28 cellular contexts compared by ENCODE assay signal in genomic region chr7:151819826-151820225, GRCh38. TPM values are rescaled to one million over a fixed set of nuclear protein-coding genes. Genes with fewer than 3 reads are reported as not detected.
DNase-seq lines count a peak whose midpoint lies in the region; ATAC-seq, FAIRE-seq and TF ChIP-seq lines count a peak whose summit lies in the region.
"Had no signal": no experiment of that assay in that cellular context is flagged by ENCODE, and none has a peak within 500 bp of the region (broad histone marks: within the 10 kb centered on the region; RNA-seq: fewer than 3 reads in every experiment).

No MANE protein-coding gene starts in this region.

- CTCF ChIA-PET in PC-9 (lab: Charles Lee) = interaction anchor here (1.3 kb wide), 2 partner anchors 37 to 112 kb away, joined by 3 to 4 read pairs; no protein-coding TSS in a partner anchor

- H2AFZ ChIP-seq in GM23338 = no peak overlapping the region
- H2AFZ ChIP-seq in PC-9 = no peak overlapping the region

- peaks cover 22% of the 10 kb centered on the region for H3K4me1 Mint-ChIP-seq in GM23338
- H3K4me1 Mint-ChIP-seq in HFFc6 (ENCODE audit: low read depth) = no peaks in the 10 kb centered on the region
- H3K4me1 Mint-ChIP-seq: activated naive CD4-positive, alpha-beta T cell treated with anti-CD3 and anti-CD28 coated beads, Interleukin-2, amount 10 ng/mL, durations not matched to agents 7 days and 5 days had no signal

- peak overlapping the region; percentile 72; the same call in 1 of the 2 replicates for H3K27ac Mint-ChIP-seq in GM23338
- H3K27ac Mint-ChIP-seq in HFFc6 = no peak overlapping the region
- H3K27ac Mint-ChIP-seq: activated CD8-positive, alpha-beta T cell treated with anti-CD3 and anti-CD28 coated beads, Interleukin-2, amount 10 ng/mL, durations not matched to agents 7 days and 5 days; activated naive CD4-positive, alpha-beta T cell treated with anti-CD3 and anti-CD28 coated beads, Interleukin-2, amount 10 ng/mL, durations not matched to agents 7 days and 5 days had no signal

- whole genome bisulfite sequencing in spleen, 5 donors = 66 to 79% (median 74%) methylated on average over 9 of the region's 9 CpGs

- H3K9me3 Mint-ChIP-seq in GM23338 (no peaks in the 10 kb centered on the region), HFFc6 (no peaks in the 10 kb centered on the region)
- H3K9me3 Mint-ChIP-seq: activated naive CD4-positive, alpha-beta T cell treated with anti-CD3 and anti-CD28 coated beads, Interleukin-2, amount 10 ng/mL, durations not matched to agents 7 days and 5 days; activated T-helper 17 cell treated with anti-CD3 and anti-CD28 coated beads, Interleukin-2, amount 50 U/mL, for 72 hours had no signal

- H3K4me3 Mint-ChIP-seq in GM23338 (no peak overlapping the region), HFFc6 (no peak overlapping the region)
- H3K4me3 Mint-ChIP-seq: activated CD8-positive, alpha-beta T cell treated with anti-CD3 and anti-CD28 coated beads, Interleukin-2, amount 10 ng/mL, durations not matched to agents 7 days and 5 days; activated naive CD4-positive, alpha-beta T cell treated with anti-CD3 and anti-CD28 coated beads, Interleukin-2, amount 10 ng/mL, durations not matched to agents 7 days and 5 days; activated T-helper 17 cell treated with anti-CD3 and anti-CD28 coated beads, Interleukin-2, amount 50 U/mL, for 72 hours had no signal

- H3K9me2 ChIP-seq in GM23338 (ENCODE audit: insufficient read depth) = no peaks in the 10 kb centered on the region
- no peaks in the 10 kb centered on the region for H3K9me2 ChIP-seq in PC-9 (ENCODE audit: insufficient read depth)

- H3K9me3 ChIP-seq in PC-9 (ENCODE audit: insufficient read depth, low read depth) (no peaks in the 10 kb centered on the region), kidney (ENCODE audit: control insufficient read depth in 1 of 2, low read length in 2 of 2) (no peaks in the 10 kb centered on the region), spleen (no peaks in the 10 kb centered on the region)
- H3K9me3 ChIP-seq: BLaER1, MG63, SJCRH30, testis, vagina had no signal

- no peaks in the 10 kb centered on the region for H3K4me1 ChIP-seq in GM23338 (ENCODE audit: insufficient read depth)
- H3K4me1 ChIP-seq in PC-9 (replicated peaks; ENCODE audit: insufficient read depth) = peaks cover 24% of the 10 kb centered on the region
- H3K4me1 ChIP-seq in kidney (ENCODE audit: control insufficient read depth in 1 of 2, insufficient read depth in 1 of 2, low read depth in 1 of 2, low read length in 2 of 2) = peaks cover 14 to 23% of the 10 kb centered on the region in 2 donors
- H3K4me1 ChIP-seq in spleen = peaks cover 8 to 44% (median 20%) of the 10 kb centered on the region in 6 donors

- FAIRE-seq in kidney (lab: Jason Lieb, UNC) = no peak
- FAIRE-seq: RCC 7860 had no signal

- BruUV-seq in PC-9 (replicated peaks; lab: Mats Ljungman, UMichigan) = no TSS peak

- intact Hi-C loops in PC-9 (cut with micrococcal nuclease; ENCODE audit: unreplicated experiment) = loop anchor here (1.0 to 2.0 kb wide), 2 partner anchors 31 to 55 kb away; no protein-coding TSS in a partner anchor
- intact Hi-C loops in kidney (cut with DNase I) = no loop called here
- intact Hi-C loops in spleen (cut with DNase I; ENCODE audit: low total_unique reads) = no loop called here

- H3K27ac ChIP-seq in GM23338 (ENCODE audit: low read depth) (no peak overlapping the region), PC-9 (no peak overlapping the region), kidney (ENCODE audit: low read depth in 2 of 2, low read length in 2 of 2) (peak overlapping the region in 1 of 2 donors; percentile 38), spleen (no peak overlapping the region)
- H3K27ac ChIP-seq: BLaER1, brain microvascular endothelial cell, SJCRH30, testis, vagina had no signal

- H3F3A ChIP-seq in GM23338 (replicated peaks; ENCODE audit: low read depth) = no peaks in the 10 kb centered on the region
- peaks cover 20% of the 10 kb centered on the region for H3F3A ChIP-seq in PC-9 (ENCODE audit: insufficient read depth, low read depth)

- no peak for ATAC-seq in GM23338
- ATAC-seq in HG03280 (IDR thresholded peaks at IDR 0.05; ENCODE audit: unreplicated experiment) = no peak
- ATAC-seq: activated CD8-positive, alpha-beta T cell treated with anti-CD3 and anti-CD28 coated beads, Interleukin-2, amount 10 ng/mL, durations not matched to agents 7 days and 5 days; activated T-helper 17 cell treated with anti-CD3 and anti-CD28 coated beads, Interleukin-2, amount 50 U/mL, for 72 hours; stimulated activated naive CD8-positive, alpha-beta T cell treated with anti-CD3 and anti-CD28 coated beads, Interleukin-15, Interleukin-2, amounts not matched to agents 100 U/mL and 50 U/mL, for 24 hours had no signal

- H3K4me3 ChIP-seq in GM23338 (no peak overlapping the region), PC-9 (no peak overlapping the region), kidney (ENCODE audit: low read length in 2 of 2) (no peak overlapping the region), spleen (no peak overlapping the region)
- H3K4me3 ChIP-seq: BLaER1, MG63, SJCRH30, smooth muscle cell, testis, vagina had no signal

- H3K36me3 Mint-ChIP-seq in GM23338 (ENCODE audit: low read depth) (no peaks in the 10 kb centered on the region), HFFc6 (ENCODE audit: low read depth) (no peaks in the 10 kb centered on the region)
- H3K36me3 Mint-ChIP-seq: activated naive CD4-positive, alpha-beta T cell treated with anti-CD3 and anti-CD28 coated beads, Interleukin-2, amount 10 ng/mL, durations not matched to agents 7 days and 5 days had no signal

- TF ChIP-seq CTCF in GM23338 (conservative IDR thresholded peaks at IDR 0.05; ENCODE audit: low read depth in 2 of 2) (no peak), PC-9 (conservative IDR thresholded peaks at IDR 0.05) (no peak), kidney (IDR thresholded peaks at IDR 0.05; ENCODE audit: borderline replicate concordance, extremely low read depth, insufficient read depth) (no peak), spleen (IDR thresholded peaks at IDR 0.05 in 8 of 11, conservative IDR thresholded peaks at IDR 0.05 in 3 of 11) (no peak), HFFc6 (IDR thresholded peaks at IDR 0.05) (no peak)

- H3K27me3 Mint-ChIP-seq in GM23338 (ENCODE audit: insufficient read depth, low read depth, poor library complexity) (peaks cover 12% of the 10 kb centered on the region), HFFc6 (ENCODE audit: insufficient read depth) (peaks cover 43% of the 10 kb centered on the region)
- H3K27me3 Mint-ChIP-seq: activated naive CD4-positive, alpha-beta T cell treated with anti-CD3 and anti-CD28 coated beads, Interleukin-2, amount 10 ng/mL, durations not matched to agents 7 days and 5 days; activated T-helper 17 cell treated with anti-CD3 and anti-CD28 coated beads, Interleukin-2, amount 50 U/mL, for 72 hours had no signal

- no peak for TF ChIP-seq POLR2A in spleen (IDR thresholded peaks at IDR 0.05)

- DNase-seq in GM23338 (ENCODE audit: low spot score) (no peak), PC-9 (no peak), kidney (peak; percentile 23), spleen (peak; percentile 37), HFFc6 (no peak), cerebellar nuclear complex (lab: John Stamatoyannopoulos, UW) (no peak)
- DNase-seq: activated CD8-positive, alpha-beta T cell treated with anti-CD3 and anti-CD28 coated beads, Interleukin-2, amount 10 ng/mL, durations not matched to agents 7 days and 5 days; activated naive CD4-positive, alpha-beta T cell treated with anti-CD3 and anti-CD28 coated beads, Interleukin-2, amount 10 ng/mL, durations not matched to agents 7 days and 5 days; brain microvascular endothelial cell; DND-41; GF-D8; hippocampal formation; KBM-7; mammary epithelial cell; MG63; NCI-H226; retina; stimulated activated CD4-positive, alpha-beta T cell treated with anti-CD3 and anti-CD28 coated beads, Interleukin-1b, Interleukin-23, amount 100 ng/mL, for 48 hours; stimulated activated naive CD8-positive, alpha-beta T cell treated with anti-CD3 and anti-CD28 coated beads, Interleukin-15, Interleukin-2, amounts not matched to agents 100 U/mL and 50 U/mL, for 24 hours; SW 1271; testis had no signal

- no peak overlapping the region for H3K4me2 ChIP-seq in GM23338
- H3K4me2 ChIP-seq in PC-9 = peak overlapping the region; percentile 23; the same call in 1 of the 2 replicates
- H3K4me2 ChIP-seq: BLaER1, smooth muscle cell had no signal

- POLR2A ChIA-PET in PC-9 (lab: Charles Lee; ENCODE audit: unreplicated experiment) = no interaction called here

- H4K20me1 ChIP-seq in GM23338 (replicated peaks; ENCODE audit: insufficient read depth) (no peaks in the 10 kb centered on the region), PC-9 (ENCODE audit: insufficient read depth) (no peaks in the 10 kb centered on the region)

- no peak overlapping the region for H3K9ac ChIP-seq in kidney (ENCODE audit: low read length in 2 of 2)
- H3K9ac ChIP-seq: BLaER1 had no signal

- H3K36me3 ChIP-seq in GM23338 (ENCODE audit: insufficient read depth) (no peaks in the 10 kb centered on the region), PC-9 (ENCODE audit: low read depth) (no peaks in the 10 kb centered on the region), kidney (ENCODE audit: control insufficient read depth in 1 of 2, insufficient read depth in 2 of 2, low read length in 2 of 2) (no peaks in the 10 kb centered on the region), spleen (no peaks in the 10 kb centered on the region)
- H3K36me3 ChIP-seq: BLaER1, brain microvascular endothelial cell, MG63, SJCRH30, vagina had no signal

- no peaks in the 10 kb centered on the region for H3K27me3 ChIP-seq in GM23338 (ENCODE audit: insufficient read depth)
- H3K27me3 ChIP-seq in PC-9 (ENCODE audit: insufficient read depth, low read depth) = 0 out of 2 replicates have a peak, but pooled peaks cover 3% of the 10 kb centered on the region
- H3K27me3 ChIP-seq in spleen (replicated peaks in 1 of 7) = no peaks in the 10 kb centered on the region
- H3K27me3 ChIP-seq: BLaER1, MG63, SJCRH30, testis, vagina had no signal

- H3K79me2 ChIP-seq in GM23338 (replicated peaks; ENCODE audit: insufficient read depth) (no peaks in the 10 kb centered on the region), PC-9 (ENCODE audit: low read depth) (no peaks in the 10 kb centered on the region)

TF ChIP-seq in GM23338, 12 proteins besides CTCF, POLR2A, EP300 and RAD21 (continues in another document):
- TF ChIP-seq CREB1 (CRISPR knock-in tag; IDR thresholded peaks at IDR 0.05; ENCODE audit: low read depth) (no peak), EZH2phosphoT487 (IDR thresholded peaks at IDR 0.05; ENCODE audit: unreplicated experiment) (no peak)

RNA-seq across cellular contexts. Expression of gene PRKAG2, which starts 57.1 kb away (rescaled TPM):
- 11.4 and 14.9 TPM in 2 replicates for total RNA-seq in GM23338 (2014; rRNA removed; shearing (Covaris generic))
- polyA plus RNA-seq in GM23338 (2016; fragmentation: Nextera tagmentation; extraction: Ambion mirVana) (6.3 and 9.1 TPM in 2 replicates), kidney (ENCODE audit: insufficient read depth, low read depth, low replicate concordance) (40.9 TPM), spleen (10 to 100 TPM; 15.8 to 31.4 (median 18.3) TPM)
- total RNA-seq in PC-9 (2021) (32.6 and 37.3 TPM in 2 replicates), kidney (40.7 TPM), spleen (10 to 100 TPM; 25.6 to 50.9 (median 41.3) TPM)
- 10 to 100 TPM; 15.1 to 19.2 (median 18.4) TPM for total RNA-seq in HFFc6 (2021; fragmentation: NEBNext Ultra II Directional; extraction: Animal tissue kit (Norgen Biotek cat#: 25700))

Comparison
In these comparisons a context has a peak if more than half of its experiments do, and no peak if none do; other contexts are left out.
1. DNase-seq: peak in kidney (single experiment) and spleen (single experiment); none in GM23338 (single experiment), PC-9 (0 of 2), HFFc6 (single experiment) and cerebellar nuclear complex (0 of 2).